In the genomic region with DNA sequence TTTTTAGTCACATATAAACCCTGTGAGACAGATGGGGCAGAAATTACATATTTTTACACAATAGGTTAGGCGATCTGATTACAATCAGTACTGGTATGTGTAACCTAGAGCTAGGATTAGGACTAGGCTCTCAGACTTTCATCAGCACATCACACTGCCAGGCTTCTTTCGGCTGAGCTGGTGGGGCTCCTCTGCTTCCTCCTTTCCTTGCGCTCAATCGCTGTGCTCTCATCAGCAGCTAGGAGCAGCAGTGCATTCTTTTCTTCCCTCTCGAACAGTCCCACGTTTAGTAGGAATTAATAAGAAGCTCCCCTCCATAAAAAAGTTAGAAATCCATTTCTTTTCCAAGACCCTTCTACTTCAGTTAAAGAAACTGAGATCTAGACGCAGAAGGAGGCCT, we compare ENCODE assay signal across 22 cellular contexts.
DNase-seq lines count a peak whose midpoint lies in the region; ATAC-seq and TF ChIP-seq lines count a peak whose summit lies in the region.
"Had no signal": no experiment of that assay in that cellular context is flagged by ENCODE, and none has a peak within 500 bp of the region (broad histone marks: within the 10 kb centered on the region; RNA-seq: fewer than 3 reads in every experiment).

No MANE protein-coding gene starts in this region.

- DNase-seq in H9: peak; percentile 39
- no peak for DNase-seq in OCI-LY7 (ENCODE audit: low spot score)
- DNase-seq in fibroblast of pulmonary artery (ENCODE audit: low read depth): peak; percentile 53
- DNase-seq in neural progenitor cell (ENCODE audit: low spot score): peak; percentile 31
- no peak for DNase-seq in NCI-H146 (lab: John Stamatoyannopoulos, UW)
- no peak for DNase-seq in chondrocyte (ENCODE audit: low spot score)
- DNase-seq: activated CD4-positive, alpha-beta T cell treated with anti-CD3 and anti-CD28 coated beads for 48 hours; activated effector memory CD4-positive, alpha-beta T cell treated with anti-CD3 and anti-CD28 coated beads, Interleukin-2, amount 50 U/mL, for 16 hours; AML-193; amniotic stem cell; COR-L47; foreskin melanocyte; HCEC 1CT; left lung; NCI-H1105 treated with DMSO at 0.1 percent for 48 hours; NCI-H2171; PC-9; stimulated activated CD4-positive, alpha-beta T cell treated with anti-CD3 and anti-CD28 coated beads, Interleukin-4, amount 100 ng/mL, for 4 hours had no signal

- H3K27me3 Mint-ChIP-seq in H9 (ENCODE audit: low read depth): no peaks in the 10 kb centered on the region
- H3K27me3 Mint-ChIP-seq in neural progenitor cell (ENCODE audit: insufficient read depth, low read depth): peaks cover 2% of the 10 kb centered on the region
- H3K27me3 Mint-ChIP-seq in chondrocyte (ENCODE audit: low read depth): no peaks in the 10 kb centered on the region

- POLR2A ChIA-PET in OCI-LY7 (lab: Charles Lee): interaction anchor here (1.0 kb wide), 1 partner anchor 12 kb away, joined by 3 read pairs; no protein-coding TSS in a partner anchor

- no peak overlapping the region for H4K91ac ChIP-seq in H9 (ENCODE audit: insufficient read length, low read depth, low read length)

- no peak overlapping the region for H3K14ac ChIP-seq in H9 (ENCODE audit: insufficient read depth, low read length)

- H3K4me3 ChIP-seq in OCI-LY7 (ENCODE audit: low read depth, low read length, poor library complexity, severe bottlenecking): no peak overlapping the region
- H3K4me3 ChIP-seq in fibroblast of pulmonary artery (replicated peaks; ENCODE audit: low read depth, low read length): no peak overlapping the region
- no peak overlapping the region for H3K4me3 ChIP-seq in neural progenitor cell
- H3K4me3 ChIP-seq: K562, left lung, PC-9, SK-N-MC, vagina had no signal

- no peak overlapping the region for H2BK120ac ChIP-seq in H9 (ENCODE audit: low read depth, low read length, poor library complexity, severe bottlenecking)

- H4K20me1 ChIP-seq in H9 (ENCODE audit: control insufficient read depth, insufficient read depth, insufficient read length) (no peaks in the 10 kb centered on the region), OCI-LY7 (ENCODE audit: insufficient read depth, low read length) (no peaks in the 10 kb centered on the region), neural progenitor cell (ENCODE audit: low read depth) (no peaks in the 10 kb centered on the region)

- peak; percentile 45; the same call in 1 of the 3 replicates for TF ChIP-seq CTCF in H9 (conservative IDR thresholded peaks at IDR 0.05)
- 0 out of 2 replicates have a peak, but pooled peaks have one; percentile 11 for TF ChIP-seq CTCF in OCI-LY7 (conservative IDR thresholded peaks at IDR 0.05; ENCODE audit: low read length)
- TF ChIP-seq CTCF in fibroblast of pulmonary artery (IDR thresholded peaks at IDR 0.05; ENCODE audit: low read length, missing control alignments): peak; percentile 25
- TF ChIP-seq CTCF in neural progenitor cell (IDR thresholded peaks at IDR 0.05): peak; percentile 13
- no peak for TF ChIP-seq CTCF in chondrocyte (IDR thresholded peaks at IDR 0.05)

- no peak overlapping the region for H3K4me2 ChIP-seq in H9 (ENCODE audit: insufficient read depth, insufficient read length, low read length)
- H3K4me2 ChIP-seq in OCI-LY7 (ENCODE audit: low read length): no peak overlapping the region
- no peak overlapping the region for H3K4me2 ChIP-seq in neural progenitor cell
- H3K4me2 ChIP-seq: PC-9 had no signal

- ATAC-seq in GM19351 (IDR thresholded peaks at IDR 0.05; ENCODE audit: unreplicated experiment): no peak
- ATAC-seq: K562, left lung had no signal

- H3K79me2 ChIP-seq in H9 (ENCODE audit: insufficient read depth, low read length) (no peaks in the 10 kb centered on the region), OCI-LY7 (ENCODE audit: insufficient read depth, low read depth, low read length) (no peaks in the 10 kb centered on the region), neural progenitor cell (ENCODE audit: low read depth) (no peaks in the 10 kb centered on the region)

- no CpG with 5 or more reads among the region's 7 CpGs for whole genome bisulfite sequencing in H9 (ENCODE audit: extremely low coverage, insufficient read length, low lambda C conversion rate)

- no peak overlapping the region for H3K18ac ChIP-seq in H9 (ENCODE audit: insufficient read length, low read depth, low read length)

- H3K36me3 ChIP-seq in OCI-LY7 (ENCODE audit: insufficient read depth, low read length) (no peaks in the 10 kb centered on the region), neural progenitor cell (no peaks in the 10 kb centered on the region)
- H3K36me3 ChIP-seq: left lung, vagina had no signal

- no peak overlapping the region for H3K4me3 Mint-ChIP-seq in H9
- no peak overlapping the region for H3K4me3 Mint-ChIP-seq in neural progenitor cell
- no peak overlapping the region for H3K4me3 Mint-ChIP-seq in chondrocyte (ENCODE audit: unreplicated experiment)

- H3F3A ChIP-seq in neural progenitor cell (ENCODE audit: low read depth): peaks cover 12% of the 10 kb centered on the region

- H3K4ac ChIP-seq in H9 (ENCODE audit: low read depth, low read length): no peak overlapping the region

- H3T11ph ChIP-seq in H9 (ENCODE audit: low read length): no peak overlapping the region

- H3K56ac ChIP-seq in H9 (ENCODE audit: insufficient read length, low read depth, low read length): no peak overlapping the region

- H2AK5ac ChIP-seq in H9 (ENCODE audit: insufficient read length, low read length): no peak overlapping the region

- H3K27me3 ChIP-seq in H9 (ENCODE audit: insufficient read depth, low read length): no peaks in the 10 kb centered on the region
- peaks cover 2% of the 10 kb centered on the region for H3K27me3 ChIP-seq in neural progenitor cell
- H3K27me3 ChIP-seq: left lung, vagina had no signal

- H3K4me1 Mint-ChIP-seq in H9 (peaks cover 33 to 34% of the 10 kb centered on the region in 2 experiments), neural progenitor cell (peaks cover 35% of the 10 kb centered on the region), chondrocyte (ENCODE audit: low read depth) (peaks cover 26% of the 10 kb centered on the region)

- H3K23me2 ChIP-seq in H9 (ENCODE audit: insufficient read length, low read depth, low read length, poor library complexity, severe bottlenecking): no peaks in the 10 kb centered on the region

- no peak overlapping the region for H4K5ac ChIP-seq in H9 (ENCODE audit: insufficient read length, low read depth, low read length)

- H3K9ac ChIP-seq in H9 (ENCODE audit: extremely low read depth, insufficient read length, low read length) (no peak overlapping the region), neural progenitor cell (no peak overlapping the region)

- H2BK12ac ChIP-seq in H9 (ENCODE audit: insufficient read length, low read depth, low read length): no peak overlapping the region

- H3K36me3 Mint-ChIP-seq in H9 (ENCODE audit: insufficient read depth in 1 of 3, low read depth in 3 of 3): peaks cover 0 to 7% (median 0%) of the 10 kb centered on the region in 3 experiments; a peak in 2 of 7 replicates
- H3K36me3 Mint-ChIP-seq in neural progenitor cell: no peaks in the 10 kb centered on the region
- H3K36me3 Mint-ChIP-seq in chondrocyte (ENCODE audit: low read depth): no peaks in the 10 kb centered on the region

- intact Hi-C loops in OCI-LY7 (cut with micrococcal nuclease; ENCODE audit: unreplicated experiment): no loop called here

- H2BK20ac ChIP-seq in H9 (ENCODE audit: low read depth, low read length, poor library complexity, severe bottlenecking): no peak overlapping the region

- H3K79me1 ChIP-seq in H9 (ENCODE audit: insufficient read depth, low read depth, low read length, poor library complexity, severe bottlenecking): no peaks in the 10 kb centered on the region

- no TSS peak for BruUV-seq in OCI-LY7 (replicated peaks; lab: Mats Ljungman, UMichigan)

- H3K9me3 ChIP-seq in H9 (ENCODE audit: control insufficient read depth, low read depth, low read length) (no peaks in the 10 kb centered on the region), OCI-LY7 (ENCODE audit: low read length) (no peaks in the 10 kb centered on the region), neural progenitor cell (ENCODE audit: low read depth) (no peaks in the 10 kb centered on the region)
- H3K9me3 ChIP-seq: left lung, vagina had no signal

- H3K9me2 ChIP-seq in OCI-LY7 (ENCODE audit: insufficient read depth, low read length): no peaks in the 10 kb centered on the region

- CTCF ChIA-PET in OCI-LY7 (lab: Charles Lee; ENCODE audit: unreplicated experiment): no interaction called here

- H3K9me3 Mint-ChIP-seq in H9 (peaks cover 0 to 2% of the 10 kb centered on the region in 2 experiments; a peak in 1 of 5 replicates), neural progenitor cell (peaks cover 11% of the 10 kb centered on the region), chondrocyte (ENCODE audit: low read depth) (no peaks in the 10 kb centered on the region)

- H3K4me1 ChIP-seq in H9 (ENCODE audit: insufficient read depth, low read length) (peaks cover 7% of the 10 kb centered on the region; the same call in 1 of the 2 replicates), OCI-LY7 (ENCODE audit: insufficient read depth, low read length, poor library complexity, severe bottlenecking) (no peaks in the 10 kb centered on the region), neural progenitor cell (peaks cover 31% of the 10 kb centered on the region)

- H2BK15ac ChIP-seq in H9 (ENCODE audit: low read depth, low read length): no peak overlapping the region

- H3K27ac Mint-ChIP-seq in H9: no peak overlapping the region
- H3K27ac Mint-ChIP-seq in neural progenitor cell: no peak overlapping the region
- no peak overlapping the region for H3K27ac Mint-ChIP-seq in chondrocyte (ENCODE audit: unreplicated experiment)

- no peak overlapping the region for H2BK5ac ChIP-seq in H9 (ENCODE audit: insufficient read length, low read length)

- no peak overlapping the region for H3K27ac ChIP-seq in H9 (ENCODE audit: insufficient read length, low read depth, low read length)
- H3K27ac ChIP-seq in OCI-LY7 (ENCODE audit: low read depth, low read length, poor library complexity, severe bottlenecking): no peak overlapping the region
- H3K27ac ChIP-seq in neural progenitor cell: no peak overlapping the region
- H3K27ac ChIP-seq: left lung, PC-9, SK-N-MC, vagina had no signal

- no peak overlapping the region for H3K23ac ChIP-seq in H9 (ENCODE audit: insufficient read length, low read depth, low read length)

- H2AFZ ChIP-seq in H9 (ENCODE audit: low read length): no peak overlapping the region
- H2AFZ ChIP-seq in OCI-LY7 (ENCODE audit: low read length): no peak overlapping the region
- peak overlapping the region; percentile 65 for H2AFZ ChIP-seq in neural progenitor cell (replicated peaks)
- H2AFZ ChIP-seq: PC-9 had no signal

- H4K8ac ChIP-seq in H9 (replicated peaks; ENCODE audit: insufficient read length, low read depth, low read length): no peak overlapping the region

Comparison
In these comparisons a context has a peak if more than half of its experiments do, and no peak if none do; other contexts are left out.
1. DNase-seq: peak in H9 (single experiment), fibroblast of pulmonary artery (single experiment) and neural progenitor cell (single experiment); none in OCI-LY7 (single experiment), NCI-H146 (single experiment) and chondrocyte (single experiment).